ENCODE assay signal across 6 cellular contexts in the genomic region with DNA sequence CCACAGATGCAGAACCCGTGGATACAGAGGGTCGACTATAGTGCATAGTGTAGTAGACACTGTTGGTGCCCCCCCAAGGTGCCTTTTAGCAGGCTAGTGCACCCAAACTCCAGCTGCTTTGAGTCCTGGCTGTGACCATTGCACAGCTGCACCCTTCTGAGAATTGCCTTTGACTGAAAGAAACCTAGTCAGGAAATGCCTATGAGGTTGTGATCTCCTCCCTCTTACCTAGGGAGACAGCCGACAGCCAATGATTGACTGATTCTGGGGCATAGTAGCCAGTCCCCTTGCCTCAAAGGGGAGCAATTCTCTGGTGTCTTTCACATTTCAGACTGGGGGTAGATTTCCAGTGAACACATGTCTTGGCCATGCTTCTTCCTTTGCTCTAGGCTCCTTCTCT.
"Had no signal": no experiment of that assay in that cellular context is flagged by ENCODE, and none has a peak within 500 bp of the region (broad histone marks: within the 10 kb centered on the region; RNA-seq: fewer than 3 reads in every experiment).

No MANE protein-coding gene starts in this region.

- H3K9ac ChIP-seq: GM23248 had no signal

- H2AFZ ChIP-seq: GM23248 had no signal

- H3K9me3 Mint-ChIP-seq: H9 had no signal

- H3K27ac ChIP-seq: GM23248 had no signal

- ATAC-seq: K562 had no signal

- H3K4me3 Mint-ChIP-seq: H9 had no signal

- DNase-seq: GM23248, GOT3, H9, HCEC 1CT, IMR-90 had no signal

- H3K27ac Mint-ChIP-seq: H9 had no signal

- H3K4me3 ChIP-seq: GM23248, K562 had no signal
